In the genomic region with DNA sequence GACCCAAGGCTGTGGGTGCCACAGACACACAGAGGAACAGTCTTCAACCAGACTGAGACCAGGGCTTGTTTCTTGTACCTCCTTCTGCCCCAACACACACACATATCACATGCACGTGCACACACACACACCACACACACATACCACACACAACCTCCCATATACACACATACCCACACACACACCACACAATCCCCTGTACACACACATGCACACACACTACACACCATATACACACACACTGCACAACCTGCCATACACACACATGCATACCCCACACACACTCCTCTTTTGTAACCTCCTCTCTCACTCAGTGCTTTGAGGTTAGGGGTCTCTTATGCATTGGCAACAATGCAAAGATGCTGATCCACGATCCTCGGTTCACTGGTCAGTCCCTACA, we compare ENCODE assay signal across 26 cellular contexts.
"Had no signal": no experiment of that assay in that cellular context is flagged by ENCODE, and none has a peak within 500 bp of the region (broad histone marks: within the 10 kb centered on the region; RNA-seq: fewer than 3 reads in every experiment).

No MANE protein-coding gene starts in this region.

- H3K4me3 ChIP-seq: left lung, lower lobe of right lung, pancreas, prostate gland, sigmoid colon, spleen, suprapubic skin, thoracic aorta, tibial artery, vagina had no signal

- H3K27ac ChIP-seq: left lung, lower lobe of right lung, pancreas, prostate gland, sigmoid colon, spleen, suprapubic skin, thoracic aorta, tibial artery, vagina had no signal

- H3K27ac Mint-ChIP-seq: naive thymus-derived CD8-positive, alpha-beta T cell; stimulated activated naive B cell treated with anti-CD40 and anti-IgM and Interleukin-4, amounts not matched to agents 10 μg/mL and 1 μg/mL and 100 μg/mL, for 72 hours had no signal

- DNase-seq: head of caudate nucleus; hippocampal formation; kidney glomerular epithelial cell; left cardiac atrium; left lung; lower lobe of right lung; mammary epithelial cell; mesenchymal stem cell; naive thymus-derived CD8-positive, alpha-beta T cell; nucleus accumbens; pancreas; posterior cingulate gyrus; retina; sigmoid colon; small intestine; spleen; stimulated activated CD4-positive, alpha-beta T cell treated with anti-CD3 and anti-CD28 coated beads, Interleukin-4, amount 100 ng/mL, for 24 hours; stimulated activated naive B cell treated with anti-CD40 and anti-IgM and Interleukin-4, amounts not matched to agents 10 μg/mL and 1 μg/mL and 100 μg/mL, for 72 hours; stimulated activated naive CD8-positive, alpha-beta T cell treated with anti-CD3 and anti-CD28 coated beads, Interleukin-15, Interleukin-2, amounts not matched to agents 100 U/mL and 50 U/mL, for 24 hours; tibial artery; trophoblast cell had no signal

- H3K9me3 ChIP-seq: lower lobe of right lung, pancreas, prostate gland, sigmoid colon, suprapubic skin, thoracic aorta, tibial artery, vagina had no signal

- H3K4me1 ChIP-seq: left lung, lower lobe of right lung, pancreas, prostate gland, sigmoid colon, spleen, suprapubic skin, tibial artery, vagina had no signal

- H3K36me3 ChIP-seq: left lung, lower lobe of right lung, pancreas, prostate gland, sigmoid colon, spleen, suprapubic skin, thoracic aorta, tibial artery, vagina had no signal

- ATAC-seq: left cardiac atrium; left lung; lower lobe of right lung; naive thymus-derived CD8-positive, alpha-beta T cell; pancreas; right cardiac atrium; stimulated activated naive B cell treated with anti-CD40 and anti-IgM and Interleukin-4, amounts not matched to agents 10 μg/mL and 1 μg/mL and 100 μg/mL, for 72 hours; stimulated activated naive CD8-positive, alpha-beta T cell treated with anti-CD3 and anti-CD28 coated beads, Interleukin-15, Interleukin-2, amounts not matched to agents 100 U/mL and 50 U/mL, for 24 hours had no signal

- H3K9me3 Mint-ChIP-seq: stimulated activated naive B cell treated with anti-CD40 and anti-IgM and Interleukin-4, amounts not matched to agents 10 μg/mL and 1 μg/mL and 100 μg/mL, for 72 hours had no signal

- H3K4me3 Mint-ChIP-seq: naive thymus-derived CD8-positive, alpha-beta T cell; stimulated activated naive B cell treated with anti-CD40 and anti-IgM and Interleukin-4, amounts not matched to agents 10 μg/mL and 1 μg/mL and 100 μg/mL, for 72 hours had no signal

- H3K27me3 ChIP-seq: pancreas, sigmoid colon, tibial artery, vagina had no signal

- H3K36me3 Mint-ChIP-seq: naive thymus-derived CD8-positive, alpha-beta T cell; stimulated activated naive B cell treated with anti-CD40 and anti-IgM and Interleukin-4, amounts not matched to agents 10 μg/mL and 1 μg/mL and 100 μg/mL, for 72 hours had no signal

- H3K4me1 Mint-ChIP-seq: naive thymus-derived CD8-positive, alpha-beta T cell; stimulated activated naive B cell treated with anti-CD40 and anti-IgM and Interleukin-4, amounts not matched to agents 10 μg/mL and 1 μg/mL and 100 μg/mL, for 72 hours had no signal
